ENCODE assay signal across 8 cellular contexts in the genomic region with DNA sequence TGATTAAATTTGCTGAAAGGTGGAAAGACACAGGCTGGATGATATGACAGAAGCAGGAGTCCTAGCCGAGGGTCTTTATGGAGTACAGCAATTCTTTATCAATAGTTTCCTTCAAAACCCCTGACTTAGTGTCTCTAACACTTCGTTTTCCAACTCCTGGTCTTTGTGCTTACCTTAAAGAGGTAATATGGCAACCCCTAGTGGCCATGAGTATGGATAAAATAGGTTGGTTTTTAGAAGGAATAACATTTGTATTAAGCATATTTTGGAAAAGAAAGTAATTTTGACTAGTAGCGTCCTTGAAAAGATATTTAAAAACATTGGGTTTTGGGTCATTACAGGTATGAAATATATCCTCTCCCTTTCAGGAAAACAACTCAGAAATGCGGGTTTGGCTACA. TPM values are rescaled to one million over a fixed set of nuclear protein-coding genes. Genes with fewer than 3 reads are reported as not detected.
DNase-seq lines count a peak whose midpoint lies in the region; ATAC-seq and TF ChIP-seq lines count a peak whose summit lies in the region.
"Had no signal": no experiment of that assay in that cellular context is flagged by ENCODE, and none has a peak within 500 bp of the region (broad histone marks: within the 10 kb centered on the region; RNA-seq: fewer than 3 reads in every experiment).

No MANE protein-coding gene starts in this region.

- H3K27ac ChIP-seq in body of pancreas (no peak overlapping the region), neural progenitor cell (no peak overlapping the region), tibial artery (no peak overlapping the region)

- no peaks in the 10 kb centered on the region for H3K79me2 ChIP-seq in neural progenitor cell (ENCODE audit: low read depth)

- no peak overlapping the region for H3K4me3 Mint-ChIP-seq in neural progenitor cell
- H3K4me3 Mint-ChIP-seq: activated CD4-positive, alpha-beta T cell treated with anti-CD3 and anti-CD28 coated beads, Interleukin-2, amount 10 ng/mL, durations not matched to agents 7 days and 5 days had no signal

- no peaks in the 10 kb centered on the region for H3K36me3 Mint-ChIP-seq in neural progenitor cell

- H3K9me3 Mint-ChIP-seq in neural progenitor cell = no peaks in the 10 kb centered on the region
- H3K9me3 Mint-ChIP-seq: activated CD4-positive, alpha-beta T cell treated with anti-CD3 and anti-CD28 coated beads, Interleukin-2, amount 10 ng/mL, durations not matched to agents 7 days and 5 days had no signal

- H3K4me1 Mint-ChIP-seq in neural progenitor cell = peaks cover 3% of the 10 kb centered on the region
- H3K4me1 Mint-ChIP-seq: activated CD4-positive, alpha-beta T cell treated with anti-CD3 and anti-CD28 coated beads, Interleukin-2, amount 10 ng/mL, durations not matched to agents 7 days and 5 days had no signal

- in situ Hi-C loops in KBM-7 (cut with MboI; ENCODE audit: low pct_unique_long_range_greater_than_20kb, low sequenced_read_pairs) = no loop called here

- H3K36me3 ChIP-seq in body of pancreas (replicated peaks in 1 of 2; ENCODE audit: insufficient read depth in 1 of 2, low read depth in 2 of 2) (no peaks in the 10 kb centered on the region), neural progenitor cell (no peaks in the 10 kb centered on the region), tibial artery (no peaks in the 10 kb centered on the region)

- H3K4me3 ChIP-seq in body of pancreas = no peak overlapping the region
- H3K4me3 ChIP-seq in neural progenitor cell = no peak overlapping the region
- H3K4me3 ChIP-seq in tibial artery = no peak overlapping the region

- TF ChIP-seq POLR2A in body of pancreas (IDR thresholded peaks at IDR 0.05) = no peak

- H3F3A ChIP-seq in neural progenitor cell (ENCODE audit: low read depth) = peaks cover 20% of the 10 kb centered on the region

- TF ChIP-seq CTCF in GM12873 (IDR thresholded peaks at IDR 0.05; ENCODE audit: insufficient read depth, low read depth, low read length, missing control alignments) (peak; percentile 32), body of pancreas (IDR thresholded peaks at IDR 0.05) (peak; percentile 23 to 48 (median 34)), neural progenitor cell (IDR thresholded peaks at IDR 0.05) (peak; percentile 68), tibial artery (IDR thresholded peaks at IDR 0.05) (no peak)

- 21 to 28% methylated on average over 4 of the region's 4 CpGs for WGBS in body of pancreas, 2 donors

- DNase-seq in KBM-7 (peak; percentile 9), body of pancreas (no peak), neural progenitor cell (ENCODE audit: low spot score) (peak; percentile 54), tibial artery (no peak), Ammon's horn (ENCODE audit: low spot score) (no peak)
- DNase-seq: activated CD4-positive, alpha-beta T cell treated with anti-CD3 and anti-CD28 coated beads, Interleukin-2, amount 10 ng/mL, durations not matched to agents 7 days and 5 days had no signal

- no peak overlapping the region for H3K9ac ChIP-seq in neural progenitor cell

- H3K27me3 ChIP-seq in body of pancreas (peaks cover 0 to 5% of the 10 kb centered on the region in 2 donors), neural progenitor cell (no peaks in the 10 kb centered on the region), tibial artery (no peaks in the 10 kb centered on the region)

- H3K9me3 ChIP-seq in body of pancreas = no peaks in the 10 kb centered on the region
- H3K9me3 ChIP-seq in neural progenitor cell (ENCODE audit: low read depth) = no peaks in the 10 kb centered on the region
- H3K9me3 ChIP-seq in tibial artery = no peaks in the 10 kb centered on the region

- no peaks in the 10 kb centered on the region for H3K27me3 Mint-ChIP-seq in neural progenitor cell (ENCODE audit: insufficient read depth, low read depth)

- ATAC-seq in body of pancreas (no peak), GM19397 (IDR thresholded peaks at IDR 0.05; ENCODE audit: unreplicated experiment) (no peak)

- H3K4me2 ChIP-seq in neural progenitor cell = no peak overlapping the region

- H2AFZ ChIP-seq in neural progenitor cell (replicated peaks) = peak overlapping the region; percentile 27

- H4K20me1 ChIP-seq in neural progenitor cell (ENCODE audit: low read depth) = no peaks in the 10 kb centered on the region

- H3K27ac Mint-ChIP-seq in neural progenitor cell = no peak overlapping the region
- H3K27ac Mint-ChIP-seq: activated CD4-positive, alpha-beta T cell treated with anti-CD3 and anti-CD28 coated beads, Interleukin-2, amount 10 ng/mL, durations not matched to agents 7 days and 5 days had no signal

- intact Hi-C loops in body of pancreas (cut with DNase I) = no loop called here
- intact Hi-C loops in tibial artery (cut with DNase I; ENCODE audit: low total_unique reads) = no loop called here

- no peaks in the 10 kb centered on the region for H3K4me1 ChIP-seq in body of pancreas
- peaks cover 25% of the 10 kb centered on the region for H3K4me1 ChIP-seq in neural progenitor cell
- H3K4me1 ChIP-seq in tibial artery = no peaks in the 10 kb centered on the region

RNA-seq across cellular contexts. Expression of a gene that starts 51.9 kb away (rescaled TPM):
- total RNA-seq in body of pancreas = under 1 TPM in 1 of 2 donors, not detected in 1; 0.99 TPM
- not detected in 2 replicates for total RNA-seq in neural progenitor cell (ENCODE audit: low replicate concordance)
- total RNA-seq: activated CD4-positive, alpha-beta T cell treated with anti-CD3 and anti-CD28 coated beads, Interleukin-2, amount 10 ng/mL, durations not matched to agents 7 days and 5 days had no signal

Comparison
In these comparisons a context has a peak if more than half of its experiments do, and no peak if none do; other contexts are left out.
1. CTCF ChIP-seq: peak in GM12873 (single experiment), body of pancreas (7 of 7) and neural progenitor cell (single experiment); none in tibial artery (0 of 2).
2. DNase-seq: peak in KBM-7 (single experiment) and neural progenitor cell (single experiment); none in body of pancreas (0 of 4), tibial artery (0 of 2) and Ammon's horn (single experiment).